Comparison of ENCODE assay signal across 8 cellular contexts in the genomic region with DNA sequence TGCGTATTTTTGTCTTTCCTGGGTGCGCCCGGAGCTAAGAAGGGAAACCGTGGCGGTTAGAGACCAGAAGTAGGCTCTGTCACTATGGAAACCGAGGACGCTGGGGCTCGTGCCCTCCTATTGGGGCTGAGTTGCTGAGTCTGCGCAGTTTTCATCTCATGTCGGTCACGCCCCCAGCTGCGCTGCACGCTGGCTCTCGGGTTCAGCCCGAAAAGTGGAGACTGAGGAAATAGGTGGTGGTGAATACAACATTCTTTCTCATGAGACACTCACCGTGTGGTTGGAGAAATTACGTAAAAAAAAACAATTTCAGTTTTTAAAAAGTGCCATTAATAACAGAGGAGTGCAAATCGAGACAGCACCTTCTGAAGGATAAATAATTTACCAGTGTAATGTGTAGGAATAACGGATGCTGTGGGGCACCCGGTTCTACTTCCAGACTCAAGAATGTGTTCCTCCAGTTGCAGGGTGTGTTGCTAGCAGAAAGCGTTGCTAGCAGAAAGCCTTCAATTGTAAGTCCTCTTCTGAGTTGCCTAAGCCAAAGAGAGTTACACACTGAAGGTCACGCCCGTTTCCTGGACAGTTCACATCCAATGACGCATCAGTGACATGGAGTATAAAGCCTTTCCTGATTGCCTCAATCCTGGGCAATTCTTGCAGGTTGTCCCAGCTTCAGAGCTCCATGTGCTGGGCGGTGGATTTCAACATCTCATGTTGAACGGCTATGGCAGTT. TPM values are rescaled to one million over a fixed set of nuclear protein-coding genes. Genes with fewer than 3 reads are reported as not detected.
A peak's percentile ranks its signal among the peaks of the same experiment; 100 is the strongest.
DNase-seq lines count a peak whose midpoint lies in the region; ATAC-seq, FAIRE-seq and TF ChIP-seq lines count a peak whose summit lies in the region.

No MANE protein-coding gene starts in this region.

- H3K9me3 ChIP-seq in DND-41 (ENCODE audit: insufficient read depth, low read length, severe bottlenecking) (peaks cover 5% of the 10 kb centered on the region), neural cell (ENCODE audit: low read length) (no peaks in the 10 kb centered on the region)

- peak overlapping the region; percentile 43 for H3K9ac ChIP-seq in DND-41 (ENCODE audit: low read depth, low read length)
- H3K9ac ChIP-seq in neural cell (ENCODE audit: low read length), result peak overlapping the region; percentile 44

- H4K20me1 ChIP-seq in DND-41 (ENCODE audit: insufficient read depth, low read length), result no peaks in the 10 kb centered on the region
- no peaks in the 10 kb centered on the region for H4K20me1 ChIP-seq in neural cell (ENCODE audit: insufficient read depth)

- H3K4me3 ChIP-seq in DND-41 (ENCODE audit: low read depth in 1 of 2, low read length in 2 of 2) (peak overlapping the region; percentile 14 to 65; a peak in 3 of 4 replicates), neural cell (ENCODE audit: low read length) (peak overlapping the region; percentile 70)

- TF ChIP-seq POLR2A in H54 (IDR thresholded peaks at IDR 0.05; ENCODE audit: low read depth, low read length), result no peak

- peaks cover 17% of the 10 kb centered on the region for H3K4me1 ChIP-seq in DND-41 (ENCODE audit: insufficient read depth, low read length)

- H3K79me2 ChIP-seq in DND-41 (ENCODE audit: insufficient read depth, low read length) (no peaks in the 10 kb centered on the region), neural cell (replicated peaks; ENCODE audit: insufficient read depth, low read length) (no peaks in the 10 kb centered on the region)

- H3K36me3 ChIP-seq in DND-41 (ENCODE audit: insufficient read depth, low read length) (no peaks in the 10 kb centered on the region), neural cell (ENCODE audit: insufficient read depth, low read length) (no peaks in the 10 kb centered on the region)

- DNase-seq in DND-41 (peak; percentile 90), H54 (ENCODE audit: insufficient read length, low spot score) (peak; percentile 36), LoVo (ENCODE audit: low spot score) (peak; percentile 91), RPMI7951 (ENCODE audit: low read depth) (peak; percentile 84), fibroblast of the conjunctiva (ENCODE audit: low read depth) (peak; percentile 83)
- DNase-seq in activated T-helper 9 cell treated with anti-CD3 and anti-CD28 coated beads, Interleukin-2, amount 50 U/mL, for 16 hours (ENCODE audit: low read depth), result peak; percentile 77
- peak; percentile 91 for DNase-seq in stimulated activated naive CD8-positive, alpha-beta T cell treated with anti-CD3 and anti-CD28 coated beads, Interleukin-15, Interleukin-2, amounts not matched to agents 100 U/mL and 50 U/mL, for 24 hours

- H2AFZ ChIP-seq in DND-41 (ENCODE audit: low read depth, low read length) (peak overlapping the region; percentile 72), neural cell (ENCODE audit: low read depth, low read length) (peak overlapping the region; percentile 41)

- no peak for TF ChIP-seq RAD21 in neural cell (conservative IDR thresholded peaks at IDR 0.05)

- FAIRE-seq in H54 (lab: Jason Lieb, UNC), result no peak

- peak; percentile 100 for ATAC-seq in DND-41 (ENCODE audit: insufficient read depth, low read depth)
- ATAC-seq in stimulated activated naive CD8-positive, alpha-beta T cell treated with anti-CD3 and anti-CD28 coated beads, Interleukin-15, Interleukin-2, amounts not matched to agents 100 U/mL and 50 U/mL, for 24 hours, result peak; percentile 98

- H3K27me3 ChIP-seq in DND-41 (ENCODE audit: insufficient read depth, low read length, poor library complexity), result no peaks in the 10 kb centered on the region
- no peaks in the 10 kb centered on the region for H3K27me3 ChIP-seq in neural cell (ENCODE audit: insufficient read depth, low read depth, low read length)

- TF ChIP-seq EP300 in neural cell (conservative IDR thresholded peaks at IDR 0.05; ENCODE audit: poor library complexity, severe bottlenecking), result no peak

- H3K4me2 ChIP-seq in DND-41 (ENCODE audit: insufficient read depth, low read length), result peak overlapping the region; percentile 79
- H3K4me2 ChIP-seq in neural cell (ENCODE audit: low read length), result peak overlapping the region; percentile 83

- peak overlapping the region; percentile 65 for H3K27ac ChIP-seq in DND-41 (ENCODE audit: low read length)
- no peak overlapping the region for H3K27ac ChIP-seq in neural cell (ENCODE audit: low read length)

- no peak for TF ChIP-seq CTCF in DND-41 (IDR thresholded peaks at IDR 0.05; ENCODE audit: borderline replicate concordance, extremely low read depth, low read length, poor library complexity, severe bottlenecking)
- TF ChIP-seq CTCF in neural cell (IDR thresholded peaks at IDR 0.05; ENCODE audit: poor library complexity, severe bottlenecking), result no peak

- no peaks in the 10 kb centered on the region for H3F3A ChIP-seq in neural cell (ENCODE audit: insufficient read depth, low read length, poor library complexity, severe bottlenecking)

- no peaks in the 10 kb centered on the region for H3K9me2 ChIP-seq in neural cell (ENCODE audit: insufficient read depth, low read length)

TF ChIP-seq in neural cell, 6 proteins besides CTCF, POLR2A, EP300 and RAD21:
- TF ChIP-seq MXI1 (conservative IDR thresholded peaks at IDR 0.05; ENCODE audit: poor library complexity, severe bottlenecking), result peak; percentile 95
- peak; percentile 19 for TF ChIP-seq SMC3 (conservative IDR thresholded peaks at IDR 0.05; ENCODE audit: poor library complexity)
- no peak for TF ChIP-seq EZH2 (IDR thresholded peaks at IDR 0.05; ENCODE audit: borderline replicate concordance, insufficient read depth, low read length, poor library complexity, severe bottlenecking)
- TF ChIP-seq, protein P1, sequence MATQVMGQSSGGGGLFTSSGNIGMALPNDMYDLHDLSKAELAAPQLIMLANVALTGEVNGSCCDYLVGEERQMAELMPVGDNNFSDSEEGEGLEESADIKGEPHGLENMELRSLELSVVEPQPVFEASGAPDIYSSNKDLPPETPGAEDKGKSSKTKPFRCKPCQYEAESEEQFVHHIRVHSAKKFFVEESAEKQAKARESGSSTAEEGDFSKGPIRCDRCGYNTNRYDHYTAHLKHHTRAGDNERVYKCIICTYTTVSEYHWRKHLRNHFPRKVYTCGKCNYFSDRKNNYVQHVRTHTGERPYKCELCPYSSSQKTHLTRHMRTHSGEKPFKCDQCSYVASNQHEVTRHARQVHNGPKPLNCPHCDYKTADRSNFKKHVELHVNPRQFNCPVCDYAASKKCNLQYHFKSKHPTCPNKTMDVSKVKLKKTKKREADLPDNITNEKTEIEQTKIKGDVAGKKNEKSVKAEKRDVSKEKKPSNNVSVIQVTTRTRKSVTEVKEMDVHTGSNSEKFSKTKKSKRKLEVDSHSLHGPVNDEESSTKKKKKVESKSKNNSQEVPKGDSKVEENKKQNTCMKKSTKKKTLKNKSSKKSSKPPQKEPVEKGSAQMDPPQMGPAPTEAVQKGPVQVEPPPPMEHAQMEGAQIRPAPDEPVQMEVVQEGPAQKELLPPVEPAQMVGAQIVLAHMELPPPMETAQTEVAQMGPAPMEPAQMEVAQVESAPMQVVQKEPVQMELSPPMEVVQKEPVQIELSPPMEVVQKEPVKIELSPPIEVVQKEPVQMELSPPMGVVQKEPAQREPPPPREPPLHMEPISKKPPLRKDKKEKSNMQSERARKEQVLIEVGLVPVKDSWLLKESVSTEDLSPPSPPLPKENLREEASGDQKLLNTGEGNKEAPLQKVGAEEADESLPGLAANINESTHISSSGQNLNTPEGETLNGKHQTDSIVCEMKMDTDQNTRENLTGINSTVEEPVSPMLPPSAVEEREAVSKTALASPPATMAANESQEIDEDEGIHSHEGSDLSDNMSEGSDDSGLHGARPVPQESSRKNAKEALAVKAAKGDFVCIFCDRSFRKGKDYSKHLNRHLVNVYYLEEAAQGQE (IDR thresholded peaks at IDR 0.05; ENCODE audit: borderline replicate concordance), result no peak
- no peak for TF ChIP-seq POLR2AphosphoS5 (IDR thresholded peaks at IDR 0.05)
- TF ChIP-seq TAF1 (IDR thresholded peaks at IDR 0.05; ENCODE audit: low read depth), result no peak

RNA-seq across cellular contexts. Expression of a gene that starts 20.4 kb away (rescaled TPM):
- 15.7 and 20.9 TPM in 2 replicates for total RNA-seq in RPMI7951 (2014; rRNA removed; shearing (Covaris generic))
- polyA plus RNA-seq in neural cell, result 99.8 and 133 TPM in 2 replicates
- polyA minus RNA-seq in neural cell, result 49.5 and 49.9 TPM in 2 replicates

RNA-seq across cellular contexts. Expression of a gene that starts 26.6 kb away (rescaled TPM):
- total RNA-seq in RPMI7951 (2014; rRNA removed; shearing (Covaris generic)), result 36.3 and 44.3 TPM in 2 replicates
- polyA plus RNA-seq in neural cell, result 106 and 130 TPM in 2 replicates
- 109 and 112 TPM in 2 replicates for polyA minus RNA-seq in neural cell

RNA-seq across cellular contexts. Expression of a gene that starts 41.6 kb away (rescaled TPM):
- total RNA-seq in RPMI7951 (2014; rRNA removed; shearing (Covaris generic)), result 0.36 and 0.68 TPM in 2 replicates
- polyA plus RNA-seq in neural cell, result 0.26 and 0.64 TPM in 2 replicates
- polyA minus RNA-seq in neural cell, result 0.58 and 1.9 TPM in 2 replicates

Comparison
In these comparisons a context has a peak if more than half of its experiments do, and no peak if none do; other contexts are left out.
1. DNase-seq: peak in every context shown above with its lines; median percentile 91 in LoVo; 91 in stimulated activated naive CD8-positive, alpha-beta T cell treated with anti-CD3 and anti-CD28 coated beads, Interleukin-15, Interleukin-2, amounts not matched to agents 100 U/mL and 50 U/mL, for 24 hours; 90 in DND-41; 84 in RPMI7951; 83 in fibroblast of the conjunctiva; 77 in activated T-helper 9 cell treated with anti-CD3 and anti-CD28 coated beads, Interleukin-2, amount 50 U/mL, for 16 hours; 36 in H54.